Comparison of ENCODE assay signal across 12 cellular contexts in genomic region chr16:30187556-30187865, GRCh38. TPM values are rescaled to one million over a fixed set of nuclear protein-coding genes. Genes with fewer than 3 reads are reported as not detected.
A peak's percentile ranks its signal among the peaks of the same experiment; 100 is the strongest.
DNase-seq lines count a peak whose midpoint lies in the region; ATAC-seq and TF ChIP-seq lines count a peak whose summit lies in the region.
"Had no signal": no experiment of that assay in that cellular context is flagged by ENCODE, and none has a peak within 500 bp of the region (broad histone marks: within the 10 kb centered on the region; RNA-seq: fewer than 3 reads in every experiment).

No MANE protein-coding gene starts in this region.

- dilution Hi-C loops in IMR-90 (cut with HindIII; ENCODE audit: low sequenced_read_pairs, unreplicated experiment), result no loop called here

- no peak overlapping the region for H2BK5ac ChIP-seq in IMR-90 (ENCODE audit: low read depth, low read length, poor library complexity, severe bottlenecking)

- H3K4me1 Mint-ChIP-seq in activated T-helper 17 cell treated with anti-CD3 and anti-CD28 coated beads, Interleukin-2, amount 50 U/mL, for 72 hours, result peaks cover 7% of the 10 kb centered on the region
- peaks cover 5% of the 10 kb centered on the region for H3K4me1 Mint-ChIP-seq in neural crest cell
- H3K4me1 Mint-ChIP-seq in Caco-2 (ENCODE audit: low read depth, unreplicated experiment), result no peaks in the 10 kb centered on the region

- H4K20me1 ChIP-seq in DND-41 (ENCODE audit: insufficient read depth, low read length) (peaks cover 26% of the 10 kb centered on the region), IMR-90 (ENCODE audit: insufficient read depth, low read length) (no peaks in the 10 kb centered on the region)

- TF ChIP-seq CTCF in DND-41 (IDR thresholded peaks at IDR 0.05; ENCODE audit: borderline replicate concordance, extremely low read depth, low read length, poor library complexity, severe bottlenecking), result no peak
- no peak for TF ChIP-seq CTCF in IMR-90 (conservative IDR thresholded peaks at IDR 0.05; ENCODE audit: low read depth, low read length)
- peak; percentile 7 for TF ChIP-seq CTCF in neural crest cell (conservative IDR thresholded peaks at IDR 0.05)
- TF ChIP-seq CTCF in Caco-2 (IDR thresholded peaks at IDR 0.05; ENCODE audit: insufficient read depth in 1 of 2, low read depth in 1 of 2, low read length in 1 of 2, severe bottlenecking in 1 of 2, unreplicated experiment in 1 of 2), result no peak

- no peaks in the 10 kb centered on the region for H3K27me3 Mint-ChIP-seq in activated T-helper 17 cell treated with anti-CD3 and anti-CD28 coated beads, Interleukin-2, amount 50 U/mL, for 72 hours
- H3K27me3 Mint-ChIP-seq in neural crest cell (ENCODE audit: low read depth) (no peaks in the 10 kb centered on the region), Caco-2 (ENCODE audit: insufficient read depth, unreplicated experiment) (no peaks in the 10 kb centered on the region)

- H2BK15ac ChIP-seq in IMR-90 (ENCODE audit: low read depth, low read length), result no peak overlapping the region

- TF ChIP-seq POLR2A in IMR-90 (IDR thresholded peaks at IDR 0.05; ENCODE audit: low read depth, low read length), result no peak

- no peak overlapping the region for H3K23ac ChIP-seq in IMR-90 (ENCODE audit: low read depth, low read length)

- no peak overlapping the region for H2AFZ ChIP-seq in DND-41 (ENCODE audit: low read depth, low read length)
- peak overlapping the region; percentile 4 for H2AFZ ChIP-seq in IMR-90 (replicated peaks; ENCODE audit: low read length, poor library complexity)

- H3K27me3 ChIP-seq in DND-41 (ENCODE audit: insufficient read depth, low read length, poor library complexity) (no peaks in the 10 kb centered on the region), IMR-90 (ENCODE audit: control insufficient read depth, insufficient read depth, low read length) (no peaks in the 10 kb centered on the region), Caco-2 (replicated peaks; ENCODE audit: control insufficient read depth, insufficient read depth, low read length) (no peaks in the 10 kb centered on the region)
- H3K27me3 ChIP-seq: ascending aorta had no signal

- H3K9ac ChIP-seq in DND-41 (ENCODE audit: low read depth, low read length) (no peak overlapping the region), IMR-90 (ENCODE audit: low read depth, low read length) (no peak overlapping the region)

- intact Hi-C loops in IMR-90 (cut with micrococcal nuclease) (no loop called here), Caco-2 (cut with micrococcal nuclease; ENCODE audit: unreplicated experiment) (no loop called here), left ventricle myocardium superior (cut with micrococcal nuclease) (no loop called here)

- no peak overlapping the region for H2BK20ac ChIP-seq in IMR-90 (ENCODE audit: low read depth, low read length)

- no peaks in the 10 kb centered on the region for H3K9me1 ChIP-seq in IMR-90 (ENCODE audit: insufficient read depth, low read length)

- H2AK9ac ChIP-seq in IMR-90 (replicated peaks; ENCODE audit: low read depth, low read length, poor library complexity), result no peak overlapping the region

- H2AK5ac ChIP-seq in IMR-90 (ENCODE audit: low read depth, low read length), result no peak overlapping the region

- H3K18ac ChIP-seq in IMR-90 (ENCODE audit: low read depth, low read length), result no peak overlapping the region

- H3K56ac ChIP-seq in IMR-90 (ENCODE audit: extremely low read depth, insufficient read depth, low read length), result no peak overlapping the region

- H3K14ac ChIP-seq in IMR-90 (replicated peaks; ENCODE audit: low read depth, low read length), result no peak overlapping the region

- H3K4me1 ChIP-seq in DND-41 (ENCODE audit: insufficient read depth, low read length), result peaks cover 46% of the 10 kb centered on the region
- peaks cover 2% of the 10 kb centered on the region; the same call in 1 of the 2 replicates for H3K4me1 ChIP-seq in IMR-90 (ENCODE audit: control insufficient read depth, insufficient read depth, low read length)
- no peaks in the 10 kb centered on the region for H3K4me1 ChIP-seq in Caco-2

- POLR2A ChIA-PET in IMR-90 (lab: Charles Lee; ENCODE audit: unreplicated experiment), result no interaction called here
- POLR2A ChIA-PET in Caco-2 (lab: Charles Lee), result no interaction called here

- H3K79me1 ChIP-seq in IMR-90 (ENCODE audit: low read depth in 1 of 2, low read length in 2 of 2), result peaks cover 0 to 7% of the 10 kb centered on the region in 2 experiments; a peak in 2 of 4 replicates

- in situ Hi-C loops in IMR-90 (cut with MboI; ENCODE audit: low sequenced_read_pairs), result loop anchor here (25.0 kb wide), 1 partner anchor 225 kb away; the partner anchor contains the start of gene ZNF771

- CTCF ChIA-PET in IMR-90 (lab: Yijun Ruan, JAX), result no interaction called here
- CTCF ChIA-PET in Caco-2 (lab: Charles Lee), result no interaction called here

- WGBS in IMR-90 (ENCODE audit: extremely low coverage in 2 of 2, insufficient read length in 1 of 2), 2 experiments, result 73% methylated on average over 2 of the region's 9 CpGs; no CpG with 5 or more reads in 1 of the 2 experiments

- BruUV-seq in IMR-90 (replicated peaks; lab: Mats Ljungman, UMichigan) (no TSS peak), Caco-2 (replicated peaks; lab: Mats Ljungman, UMichigan) (no TSS peak)

- no peak overlapping the region for H3K4me3 ChIP-seq in DND-41 (ENCODE audit: low read depth in 1 of 2, low read length in 2 of 2)
- no peak overlapping the region for H3K4me3 ChIP-seq in IMR-90 (ENCODE audit: insufficient read depth, low read depth, low read length)
- no peak overlapping the region for H3K4me3 ChIP-seq in Caco-2 (ENCODE audit: low read depth, low read length)
- H3K4me3 ChIP-seq: ascending aorta had no signal

- H3K4me3 Mint-ChIP-seq in activated T-helper 17 cell treated with anti-CD3 and anti-CD28 coated beads, Interleukin-2, amount 50 U/mL, for 72 hours, result peak overlapping the region; percentile 97
- H3K4me3 Mint-ChIP-seq in neural crest cell, result no peak overlapping the region
- no peak overlapping the region for H3K4me3 Mint-ChIP-seq in Caco-2 (ENCODE audit: unreplicated experiment)

- H3K4me2 ChIP-seq in DND-41 (ENCODE audit: insufficient read depth, low read length) (peak overlapping the region; percentile 90; the same call in 1 of the 2 replicates), IMR-90 (ENCODE audit: low read depth, low read length) (no peak overlapping the region)

- H3K36me3 ChIP-seq in DND-41 (ENCODE audit: insufficient read depth, low read length) (peaks cover 41% of the 10 kb centered on the region), IMR-90 (ENCODE audit: control insufficient read depth, insufficient read depth, low read length) (peaks cover 1% of the 10 kb centered on the region; the same call in 1 of the 2 replicates), Caco-2 (ENCODE audit: control insufficient read depth, insufficient read depth, low read length) (no peaks in the 10 kb centered on the region)

- ATAC-seq in DND-41 (ENCODE audit: insufficient read depth, low read depth) (no peak), IMR-90 (ENCODE audit: low read depth) (no peak), left ventricle myocardium superior (no peak)
- no peak for ATAC-seq in activated T-helper 17 cell treated with anti-CD3 and anti-CD28 coated beads, Interleukin-2, amount 50 U/mL, for 72 hours (replicated peaks)
- ATAC-seq: SK-N-SH treated with all-trans-retinoic acid at 6 μM for 48 hours had no signal

- H2BK120ac ChIP-seq in IMR-90 (ENCODE audit: low read depth, low read length), result no peak overlapping the region

- no peak for TF ChIP-seq RAD21 in IMR-90 (IDR thresholded peaks at IDR 0.05; ENCODE audit: low read length)

- H4K91ac ChIP-seq in IMR-90 (ENCODE audit: insufficient read depth, low read depth, low read length), result no peak overlapping the region

- H3K79me2 ChIP-seq in DND-41 (ENCODE audit: insufficient read depth, low read length), result peaks cover 47% of the 10 kb centered on the region

- H3K36me3 Mint-ChIP-seq in activated T-helper 17 cell treated with anti-CD3 and anti-CD28 coated beads, Interleukin-2, amount 50 U/mL, for 72 hours (ENCODE audit: low read depth), result peaks cover 56% of the 10 kb centered on the region
- no peaks in the 10 kb centered on the region for H3K36me3 Mint-ChIP-seq in neural crest cell (ENCODE audit: low read depth)
- H3K36me3 Mint-ChIP-seq in Caco-2 (ENCODE audit: insufficient read depth, unreplicated experiment), result no peaks in the 10 kb centered on the region

- no peak overlapping the region for H4K5ac ChIP-seq in IMR-90 (ENCODE audit: low read depth, low read length)

- no peak overlapping the region for H4K8ac ChIP-seq in IMR-90 (ENCODE audit: low read depth in 2 of 2, low read length in 2 of 2)

- peak overlapping the region; percentile 95 for H3K27ac Mint-ChIP-seq in activated T-helper 17 cell treated with anti-CD3 and anti-CD28 coated beads, Interleukin-2, amount 50 U/mL, for 72 hours
- H3K27ac Mint-ChIP-seq in neural crest cell (ENCODE audit: unreplicated experiment) (no peak overlapping the region), Caco-2 (ENCODE audit: unreplicated experiment) (no peak overlapping the region)

- H3K27ac ChIP-seq in DND-41 (ENCODE audit: low read length) (peak overlapping the region; percentile 97; the same call in 1 of the 2 replicates), IMR-90 (ENCODE audit: insufficient read depth, low read length) (no peak overlapping the region)
- H3K27ac ChIP-seq: ascending aorta had no signal

- no peak overlapping the region for H3K4ac ChIP-seq in IMR-90 (ENCODE audit: low read depth, low read length)

- no peak for DNase-seq in DND-41
- DNase-seq in IMR-90, result no peak
- DNase-seq in neural crest cell (ENCODE audit: low read depth, low spot score), result no peak
- DNase-seq in Caco-2, result no peak
- DNase-seq in left ventricle myocardium superior, result no peak
- no peak for DNase-seq in SKM-1 (lab: John Stamatoyannopoulos, UW; ENCODE audit: unreplicated experiment)
- DNase-seq: DMS 273 treated with DMSO at 0.1 percent for 48 hours, GOT3, NCI-H146 had no signal

- H3K9me3 ChIP-seq in DND-41 (ENCODE audit: insufficient read depth, low read length, severe bottlenecking) (no peaks in the 10 kb centered on the region), IMR-90 (ENCODE audit: control insufficient read depth, insufficient read depth, low read length) (no peaks in the 10 kb centered on the region), Caco-2 (no peaks in the 10 kb centered on the region)
- H3K9me3 ChIP-seq: ascending aorta had no signal

- H3K9me3 Mint-ChIP-seq in activated T-helper 17 cell treated with anti-CD3 and anti-CD28 coated beads, Interleukin-2, amount 50 U/mL, for 72 hours, result no peaks in the 10 kb centered on the region
- H3K9me3 Mint-ChIP-seq in neural crest cell (no peaks in the 10 kb centered on the region), Caco-2 (ENCODE audit: unreplicated experiment) (no peaks in the 10 kb centered on the region)

RNA-seq across cellular contexts. Expression of gene CORO1A, which starts 4.1 kb away (rescaled TPM):
- total RNA-seq in IMR-90 (2012; rRNA removed), result 6.4 and 7.2 TPM in 2 replicates
- polyA plus RNA-seq in IMR-90 (2012; rRNA removed), result 13.2 and 16.7 TPM in 2 replicates
- 8.6 and 13.4 TPM in 2 replicates for polyA plus RNA-seq in IMR-90 (2012; cell fraction: cytosol; rRNA removed)
- polyA plus RNA-seq in IMR-90 (2012; cell fraction: nucleus; rRNA removed; ENCODE audit: low replicate concordance), result 6.8 and 34.8 TPM in 2 replicates
- 1,000 to 10,000 TPM in 1 of 2 donors, 100 to 1,000 TPM in 1; 649 to 1,196 TPM for total RNA-seq in activated T-helper 17 cell treated with anti-CD3 and anti-CD28 coated beads, Interleukin-2, amount 50 U/mL, for 72 hours
- total RNA-seq in neural crest cell, result 25.2 and 25.8 TPM in 2 replicates
- 0.95 and 1.2 TPM in 2 replicates for total RNA-seq in Caco-2 (2022)
- 10.3 TPM for total RNA-seq in left ventricle myocardium superior

RNA-seq across cellular contexts. Expression of gene BOLA2B, which starts 6.0 kb away (rescaled TPM):
- total RNA-seq in IMR-90 (2012; rRNA removed) (301 and 407 TPM in 2 replicates), neural crest cell (103 and 118 TPM in 2 replicates), Caco-2 (2022) (96.5 and 114 TPM in 2 replicates), left ventricle myocardium superior (49.5 TPM)
- polyA plus RNA-seq in IMR-90 (2012; rRNA removed), result 90.1 and 121 TPM in 2 replicates
- polyA plus RNA-seq in IMR-90 (2012; cell fraction: cytosol; rRNA removed), result 1,032 and 2,834 TPM in 2 replicates
- 55.5 and 93.4 TPM in 2 replicates for polyA plus RNA-seq in IMR-90 (2012; cell fraction: nucleus; rRNA removed; ENCODE audit: low replicate concordance)
- total RNA-seq in activated T-helper 17 cell treated with anti-CD3 and anti-CD28 coated beads, Interleukin-2, amount 50 U/mL, for 72 hours, result 100 to 1,000 TPM; 100 to 267 TPM

RNA-seq across cellular contexts. Expression of gene SLX1A, which starts 6.2 kb away (rescaled TPM):
- total RNA-seq in IMR-90 (2012; rRNA removed) (8.4 and 11.4 TPM in 2 replicates), neural crest cell (45.0 and 69.1 TPM in 2 replicates), Caco-2 (2022) (19.1 and 19.9 TPM in 2 replicates), left ventricle myocardium superior (16.5 TPM)
- 35.1 and 44.4 TPM in 2 replicates for polyA plus RNA-seq in IMR-90 (2012; rRNA removed)
- polyA plus RNA-seq in IMR-90 (2012; cell fraction: cytosol; rRNA removed), result 35.5 and 46.1 TPM in 2 replicates
- 49.9 and 142 TPM in 2 replicates for polyA plus RNA-seq in IMR-90 (2012; cell fraction: nucleus; rRNA removed; ENCODE audit: low replicate concordance)
- total RNA-seq in activated T-helper 17 cell treated with anti-CD3 and anti-CD28 coated beads, Interleukin-2, amount 50 U/mL, for 72 hours, result 10 to 100 TPM; 34.1 to 69.0 TPM

RNA-seq across cellular contexts. Expression of gene SULT1A3, which starts 11.5 kb away (rescaled TPM):
- 0.18 and 1.1 TPM in 2 replicates for total RNA-seq in IMR-90 (2012; rRNA removed)
- polyA plus RNA-seq in IMR-90 (2012; rRNA removed), result 12.8 and 17.2 TPM in 2 replicates
- polyA plus RNA-seq in IMR-90 (2012; cell fraction: cytosol; rRNA removed), result 1.6 and 2.1 TPM in 2 replicates
- 27.1 and 49.8 TPM in 2 replicates for polyA plus RNA-seq in IMR-90 (2012; cell fraction: nucleus; rRNA removed; ENCODE audit: low replicate concordance)
- 10 to 100 TPM; 30.9 to 39.5 TPM for total RNA-seq in activated T-helper 17 cell treated with anti-CD3 and anti-CD28 coated beads, Interleukin-2, amount 50 U/mL, for 72 hours
- 23.9 and 26.4 TPM in 2 replicates for total RNA-seq in neural crest cell
- total RNA-seq in Caco-2 (2022), result 8.3 and 9.1 TPM in 2 replicates
- total RNA-seq in left ventricle myocardium superior, result 12.5 TPM

Comparison
In these comparisons a context has a peak if more than half of its experiments do, and no peak if none do; other contexts are left out.
1. RNA of gene CORO1A, which starts 4.1 kb away (total RNA-seq): 649 to 1,196 TPM in activated T-helper 17 cell treated with anti-CD3 and anti-CD28 coated beads, Interleukin-2, amount 50 U/mL, for 72 hours; 25.2 to 25.8 TPM in neural crest cell, 10.3 TPM in left ventricle myocardium superior (single experiment), 6.4 to 7.2 TPM in IMR-90 and 0.95 to 1.2 TPM in Caco-2; every median in the first group is over 10 times any median in the second.